Comparison of ENCODE assay signal across 1 cellular context in genomic region chr20:45347297-45347935, GRCh38.
TF ChIP-seq lines count a peak whose summit lies in the region.

No MANE protein-coding gene starts in this region.

TF ChIP-seq in HepG2, 621 proteins besides CTCF, POLR2A, EP300 and RAD21 (continued from another document):
- TF ChIP-seq NR2C2 (CRISPR knock-in tag; IDR thresholded peaks at IDR 0.05; ENCODE audit: borderline replicate concordance) (0 out of 2 replicates have a peak, but pooled peaks have one; percentile 31), MBD4 (IDR thresholded peaks at IDR 0.05; ENCODE audit: borderline replicate concordance, low read length) (0 out of 2 replicates have a peak, but pooled peaks have one; percentile 32), HBP1 (CRISPR knock-in tag; IDR thresholded peaks at IDR 0.05; ENCODE audit: low read depth) (no peak), ZNF749 (CRISPR knock-in tag; IDR thresholded peaks at IDR 0.05; ENCODE audit: borderline replicate concordance) (peak; percentile 55; the same call in 1 of the 2 replicates), NAIF1 (CRISPR knock-in tag; IDR thresholded peaks at IDR 0.05; ENCODE audit: borderline replicate concordance) (peak; percentile 83; the same call in 1 of the 2 replicates), MZF1 (CRISPR knock-in tag; IDR thresholded peaks at IDR 0.05; ENCODE audit: borderline replicate concordance) (0 out of 2 replicates have a peak, but pooled peaks have one; percentile 2), JDP2 (CRISPR knock-in tag; IDR thresholded peaks at IDR 0.05; ENCODE audit: borderline replicate concordance) (no peak), ZNF569 (CRISPR knock-in tag; IDR thresholded peaks at IDR 0.05; ENCODE audit: borderline replicate concordance) (peak; percentile 68; the same call in 1 of the 2 replicates), NCOR1 (IDR thresholded peaks at IDR 0.05; ENCODE audit: borderline replicate concordance, low read length) (0 out of 2 replicates have a peak, but pooled peaks have one; percentile 13), LBX2 (CRISPR knock-in tag; IDR thresholded peaks at IDR 0.05; ENCODE audit: borderline replicate concordance) (no peak), NRL (CRISPR knock-in tag; IDR thresholded peaks at IDR 0.05; ENCODE audit: borderline replicate concordance) (no peak), ZNF460 (CRISPR knock-in tag; IDR thresholded peaks at IDR 0.05; ENCODE audit: borderline replicate concordance) (no peak), ZNF33B (CRISPR knock-in tag; IDR thresholded peaks at IDR 0.05) (no peak), ZFYVE20 (CRISPR knock-in tag; IDR thresholded peaks at IDR 0.05; ENCODE audit: borderline replicate concordance, low read depth) (no peak)
